16 cellular contexts compared by ENCODE assay signal in genomic region chr13:59684105-59684504, GRCh38.
DNase-seq lines count a peak whose midpoint lies in the region; ATAC-seq and TF ChIP-seq lines count a peak whose summit lies in the region.
"Had no signal": no experiment of that assay in that cellular context is flagged by ENCODE, and none has a peak within 500 bp of the region (broad histone marks: within the 10 kb centered on the region; RNA-seq: fewer than 3 reads in every experiment).

No MANE protein-coding gene starts in this region.

- H3K27me3 Mint-ChIP-seq in Caco-2 (ENCODE audit: insufficient read depth, unreplicated experiment) = no peaks in the 10 kb centered on the region

- ATAC-seq in HG03175 (IDR thresholded peaks at IDR 0.05; ENCODE audit: unreplicated experiment) (no peak), lower lobe of right lung (no peak)
- ATAC-seq: A549; CD8-positive, alpha-beta T cell had no signal

- no peaks in the 10 kb centered on the region for H3K79me2 ChIP-seq in neural cell (replicated peaks; ENCODE audit: insufficient read depth, low read length)

- peak overlapping the region; percentile 51 for H3K27ac ChIP-seq in neural cell (ENCODE audit: low read length)
- no peak overlapping the region for H3K27ac ChIP-seq in caudate nucleus (ENCODE audit: low read depth, low read length)
- H3K27ac ChIP-seq in lower lobe of right lung = no peak overlapping the region
- H3K27ac ChIP-seq: A549 had no signal

- TF ChIP-seq EP300 in neural cell (conservative IDR thresholded peaks at IDR 0.05; ENCODE audit: poor library complexity, severe bottlenecking) = no peak

- H3K9me3 ChIP-seq in Caco-2 (0 out of 2 replicates have a peak, but pooled peaks cover 4% of the 10 kb centered on the region), neural cell (ENCODE audit: low read length) (no peaks in the 10 kb centered on the region), lower lobe of right lung (no peaks in the 10 kb centered on the region)
- H3K9me3 ChIP-seq: A549 had no signal

- H3K4me2 ChIP-seq in neural cell (ENCODE audit: low read length) = no peak overlapping the region
- H3K4me2 ChIP-seq: A549 had no signal

- H3K4me3 Mint-ChIP-seq in Caco-2 (ENCODE audit: unreplicated experiment) = no peak overlapping the region
- H3K4me3 Mint-ChIP-seq: CD14-positive monocyte; CD8-positive, alpha-beta T cell; HFFc6 had no signal

- H3K4me1 ChIP-seq in Caco-2 = peaks cover 90% of the 10 kb centered on the region
- no peaks in the 10 kb centered on the region for H3K4me1 ChIP-seq in lower lobe of right lung
- H3K4me1 ChIP-seq: A549 had no signal

- CTCF ChIA-PET in Caco-2 (lab: Charles Lee) = interaction anchor here (1.2 to 1.8 kb wide), 2 partner anchors 34 to 87 kb away, joined by 5 to 11 read pairs; no protein-coding TSS in a partner anchor

- no peaks in the 10 kb centered on the region for H3K9me3 Mint-ChIP-seq in Caco-2 (ENCODE audit: unreplicated experiment)
- H3K9me3 Mint-ChIP-seq: CD14-positive monocyte; CD8-positive, alpha-beta T cell; HFFc6 had no signal

- DNase-seq in NCI-H2171 treated with DMSO at 0.1 percent for 48 hours (lab: John Stamatoyannopoulos, UW) = peak; percentile 53
- DNase-seq in NCI-H2171 (lab: John Stamatoyannopoulos, UW) = no peak
- DNase-seq in Caco-2 = no peak
- DNase-seq in NCI-H82 treated with DMSO at 0.1 percent for 48 hours (lab: John Stamatoyannopoulos, UW; ENCODE audit: unreplicated experiment) = peak; percentile 95
- no peak for DNase-seq in caudate nucleus (lab: John Stamatoyannopoulos, UW)
- no peak for DNase-seq in lower lobe of right lung
- DNase-seq: CD8-positive, alpha-beta T cell; COR-L47; DMS53; GF-D8; HCEC 1CT; HFFc6 had no signal

- no peak overlapping the region for H3K4me3 ChIP-seq in Caco-2 (ENCODE audit: low read depth, low read length)
- H3K4me3 ChIP-seq in neural cell (ENCODE audit: low read length) = peak overlapping the region; percentile 1
- H3K4me3 ChIP-seq in lower lobe of right lung = no peak overlapping the region
- H3K4me3 ChIP-seq: A549 had no signal

- no peak overlapping the region for H2AFZ ChIP-seq in neural cell (ENCODE audit: low read depth, low read length)

- intact Hi-C loops in Caco-2 (cut with micrococcal nuclease; ENCODE audit: unreplicated experiment) = loop anchor here (1.0 to 10.0 kb wide), 2 partner anchors 31 to 751 kb away; no protein-coding TSS in a partner anchor
- intact Hi-C loops in lower lobe of right lung (cut with DNase I) = no loop called here

- H3K27ac Mint-ChIP-seq in Caco-2 (ENCODE audit: unreplicated experiment) = peak overlapping the region; percentile 4
- H3K27ac Mint-ChIP-seq: CD14-positive monocyte; CD8-positive, alpha-beta T cell; HFFc6 had no signal

- no peaks in the 10 kb centered on the region for H4K20me1 ChIP-seq in neural cell (ENCODE audit: insufficient read depth)

- H3K9ac ChIP-seq in neural cell (ENCODE audit: low read length) = no peak overlapping the region

- POLR2A ChIA-PET in Caco-2 (lab: Charles Lee) = no interaction called here

- peaks cover 13% of the 10 kb centered on the region for H3K36me3 Mint-ChIP-seq in Caco-2 (ENCODE audit: insufficient read depth, unreplicated experiment)
- H3K36me3 Mint-ChIP-seq: CD14-positive monocyte; CD8-positive, alpha-beta T cell had no signal

- no peaks in the 10 kb centered on the region for H3K9me2 ChIP-seq in neural cell (ENCODE audit: insufficient read depth, low read length)

- peaks cover 48% of the 10 kb centered on the region for H3K4me1 Mint-ChIP-seq in Caco-2 (ENCODE audit: low read depth, unreplicated experiment)

- TF ChIP-seq CTCF in Caco-2 (IDR thresholded peaks at IDR 0.05; ENCODE audit: insufficient read depth in 1 of 2, low read depth in 1 of 2, low read length in 1 of 2, severe bottlenecking in 1 of 2, unreplicated experiment in 1 of 2) = no peak
- TF ChIP-seq CTCF in neural cell (IDR thresholded peaks at IDR 0.05; ENCODE audit: poor library complexity, severe bottlenecking) = no peak
- TF ChIP-seq CTCF in lower lobe of right lung (IDR thresholded peaks at IDR 0.05) = no peak

- no TSS peak for BruUV-seq in Caco-2 (replicated peaks; lab: Mats Ljungman, UMichigan)

- TF ChIP-seq RAD21 in neural cell (conservative IDR thresholded peaks at IDR 0.05) = no peak

- no peaks in the 10 kb centered on the region for H3F3A ChIP-seq in neural cell (ENCODE audit: insufficient read depth, low read length, poor library complexity, severe bottlenecking)

- no peaks in the 10 kb centered on the region; the same call in 1 of the 2 replicates for H3K36me3 ChIP-seq in Caco-2 (ENCODE audit: control insufficient read depth, insufficient read depth, low read length)
- no peaks in the 10 kb centered on the region for H3K36me3 ChIP-seq in neural cell (ENCODE audit: insufficient read depth, low read length)
- no peaks in the 10 kb centered on the region for H3K36me3 ChIP-seq in lower lobe of right lung

- H3K27me3 ChIP-seq in Caco-2 (replicated peaks; ENCODE audit: control insufficient read depth, insufficient read depth, low read length) = no peaks in the 10 kb centered on the region
- H3K27me3 ChIP-seq in neural cell (ENCODE audit: insufficient read depth, low read depth, low read length) = no peaks in the 10 kb centered on the region
- no peaks in the 10 kb centered on the region for H3K27me3 ChIP-seq in lower lobe of right lung (ENCODE audit: low read depth)

TF ChIP-seq in neural cell, 6 proteins besides CTCF, POLR2A, EP300 and RAD21:
- TF ChIP-seq TAF1 (IDR thresholded peaks at IDR 0.05; ENCODE audit: low read depth) = no peak
- TF ChIP-seq POLR2AphosphoS5 (IDR thresholded peaks at IDR 0.05) = no peak
- no peak for TF ChIP-seq MXI1 (conservative IDR thresholded peaks at IDR 0.05; ENCODE audit: poor library complexity, severe bottlenecking)
- TF ChIP-seq EZH2 (IDR thresholded peaks at IDR 0.05; ENCODE audit: borderline replicate concordance, insufficient read depth, low read length, poor library complexity, severe bottlenecking) = no peak
- TF ChIP-seq, protein P1, sequence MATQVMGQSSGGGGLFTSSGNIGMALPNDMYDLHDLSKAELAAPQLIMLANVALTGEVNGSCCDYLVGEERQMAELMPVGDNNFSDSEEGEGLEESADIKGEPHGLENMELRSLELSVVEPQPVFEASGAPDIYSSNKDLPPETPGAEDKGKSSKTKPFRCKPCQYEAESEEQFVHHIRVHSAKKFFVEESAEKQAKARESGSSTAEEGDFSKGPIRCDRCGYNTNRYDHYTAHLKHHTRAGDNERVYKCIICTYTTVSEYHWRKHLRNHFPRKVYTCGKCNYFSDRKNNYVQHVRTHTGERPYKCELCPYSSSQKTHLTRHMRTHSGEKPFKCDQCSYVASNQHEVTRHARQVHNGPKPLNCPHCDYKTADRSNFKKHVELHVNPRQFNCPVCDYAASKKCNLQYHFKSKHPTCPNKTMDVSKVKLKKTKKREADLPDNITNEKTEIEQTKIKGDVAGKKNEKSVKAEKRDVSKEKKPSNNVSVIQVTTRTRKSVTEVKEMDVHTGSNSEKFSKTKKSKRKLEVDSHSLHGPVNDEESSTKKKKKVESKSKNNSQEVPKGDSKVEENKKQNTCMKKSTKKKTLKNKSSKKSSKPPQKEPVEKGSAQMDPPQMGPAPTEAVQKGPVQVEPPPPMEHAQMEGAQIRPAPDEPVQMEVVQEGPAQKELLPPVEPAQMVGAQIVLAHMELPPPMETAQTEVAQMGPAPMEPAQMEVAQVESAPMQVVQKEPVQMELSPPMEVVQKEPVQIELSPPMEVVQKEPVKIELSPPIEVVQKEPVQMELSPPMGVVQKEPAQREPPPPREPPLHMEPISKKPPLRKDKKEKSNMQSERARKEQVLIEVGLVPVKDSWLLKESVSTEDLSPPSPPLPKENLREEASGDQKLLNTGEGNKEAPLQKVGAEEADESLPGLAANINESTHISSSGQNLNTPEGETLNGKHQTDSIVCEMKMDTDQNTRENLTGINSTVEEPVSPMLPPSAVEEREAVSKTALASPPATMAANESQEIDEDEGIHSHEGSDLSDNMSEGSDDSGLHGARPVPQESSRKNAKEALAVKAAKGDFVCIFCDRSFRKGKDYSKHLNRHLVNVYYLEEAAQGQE (IDR thresholded peaks at IDR 0.05; ENCODE audit: borderline replicate concordance) = no peak
- TF ChIP-seq SMC3 (conservative IDR thresholded peaks at IDR 0.05; ENCODE audit: poor library complexity) = no peak
TF ChIP-seq in neural cell: peak in this region for 0.

Comparison
In these comparisons a context has a peak if more than half of its experiments do, and no peak if none do; other contexts are left out.
1. DNase-seq: peak in NCI-H2171 treated with DMSO at 0.1 percent for 48 hours (single experiment) and NCI-H82 treated with DMSO at 0.1 percent for 48 hours (single experiment); none in NCI-H2171 (single experiment), Caco-2 (0 of 2), caudate nucleus (0 of 61) and lower lobe of right lung (single experiment).